Comparison of ENCODE assay signal across 14 cellular contexts in the genomic region with DNA sequence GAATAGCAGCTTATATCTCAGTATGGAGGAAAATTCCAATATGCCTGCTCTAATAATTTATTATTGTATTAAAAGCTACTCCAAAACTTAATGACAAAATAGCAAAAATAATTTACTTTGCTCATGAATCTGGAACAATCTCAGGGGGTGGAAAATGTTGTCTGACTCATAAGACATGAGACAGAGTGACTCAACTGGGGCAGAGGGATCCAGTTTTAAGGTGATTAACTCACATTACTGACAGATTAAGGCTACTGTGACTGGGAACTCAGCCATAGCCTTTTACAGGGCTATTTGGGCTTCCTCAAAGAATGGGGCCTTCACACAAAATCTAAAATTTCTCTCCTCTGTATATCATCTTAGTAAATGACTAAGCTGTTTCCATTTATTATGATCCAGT.
DNase-seq lines count a peak whose midpoint lies in the region; ATAC-seq and TF ChIP-seq lines count a peak whose summit lies in the region.
"Had no signal": no experiment of that assay in that cellular context is flagged by ENCODE, and none has a peak within 500 bp of the region (broad histone marks: within the 10 kb centered on the region; RNA-seq: fewer than 3 reads in every experiment).

No MANE protein-coding gene starts in this region.

- H3K9me3 Mint-ChIP-seq in mesothelial cell of epicardium: no peaks in the 10 kb centered on the region
- H3K9me3 Mint-ChIP-seq: activated naive CD8-positive, alpha-beta T cell treated with anti-CD3 and anti-CD28 coated beads for 36 hours; nephron progenitor cell had no signal

- H3K36me3 Mint-ChIP-seq in mesothelial cell of epicardium: no peaks in the 10 kb centered on the region
- H3K36me3 Mint-ChIP-seq: activated naive CD8-positive, alpha-beta T cell treated with anti-CD3 and anti-CD28 coated beads for 36 hours had no signal

- no peak overlapping the region for H3K4me3 ChIP-seq in choroid plexus epithelial cell (ENCODE audit: low read depth, low read length)

- no peak overlapping the region for H3K4me3 Mint-ChIP-seq in mesothelial cell of epicardium
- H3K4me3 Mint-ChIP-seq: activated naive CD8-positive, alpha-beta T cell treated with anti-CD3 and anti-CD28 coated beads for 36 hours; CD4-positive, alpha-beta T cell; nephron progenitor cell had no signal

- TF ChIP-seq CTCF in choroid plexus epithelial cell (conservative IDR thresholded peaks at IDR 0.05; ENCODE audit: low read depth, low read length) (no peak), mesothelial cell of epicardium (IDR thresholded peaks at IDR 0.05; ENCODE audit: unreplicated experiment) (no peak)

- peaks cover 22% of the 10 kb centered on the region for H3K4me1 Mint-ChIP-seq in mesothelial cell of epicardium
- H3K4me1 Mint-ChIP-seq: activated naive CD8-positive, alpha-beta T cell treated with anti-CD3 and anti-CD28 coated beads for 36 hours; nephron progenitor cell had no signal

- H3K27ac Mint-ChIP-seq in mesothelial cell of epicardium: peak overlapping the region; percentile 44
- H3K27ac Mint-ChIP-seq: activated naive CD8-positive, alpha-beta T cell treated with anti-CD3 and anti-CD28 coated beads for 36 hours; CD4-positive, alpha-beta T cell; nephron progenitor cell had no signal

- ATAC-seq in HG02759 (IDR thresholded peaks at IDR 0.05; ENCODE audit: unreplicated experiment) (no peak), HG02642 (IDR thresholded peaks at IDR 0.05; ENCODE audit: poor library complexity, unreplicated experiment) (no peak), HG03045 (IDR thresholded peaks at IDR 0.05; ENCODE audit: unreplicated experiment) (no peak)
- ATAC-seq: HCT116, left lobe of liver, Right ventricle myocardium inferior had no signal

- no peaks in the 10 kb centered on the region for H3K27me3 Mint-ChIP-seq in mesothelial cell of epicardium (ENCODE audit: low read depth)
- H3K27me3 Mint-ChIP-seq: activated naive CD8-positive, alpha-beta T cell treated with anti-CD3 and anti-CD28 coated beads for 36 hours; CD4-positive, alpha-beta T cell had no signal

- DNase-seq in Caki2 (ENCODE audit: low read depth) (peak; percentile 49), NCI-H82 (lab: John Stamatoyannopoulos, UW) (peak; percentile 56), choroid plexus epithelial cell (ENCODE audit: low read depth) (peak; percentile 83), mesothelial cell of epicardium (ENCODE audit: low spot score in 2 of 2, unreplicated experiment in 2 of 2) (no peak), GM19238 (ENCODE audit: insufficient read length, low spot score) (no peak)
- DNase-seq: activated naive CD8-positive, alpha-beta T cell treated with anti-CD3 and anti-CD28 coated beads for 36 hours; CD4-positive, alpha-beta T cell; nephron progenitor cell had no signal

- in situ Hi-C loops in Caki2 (cut with HindIII; ENCODE audit: low pct_unique_long_range_greater_than_20kb, low sequenced_read_pairs): no loop called here

Comparison
In these comparisons a context has a peak if more than half of its experiments do, and no peak if none do; other contexts are left out.
1. DNase-seq: peak in Caki2 (single experiment), NCI-H82 (single experiment) and choroid plexus epithelial cell (single experiment); none in mesothelial cell of epicardium (0 of 2) and GM19238 (single experiment).